In the genomic region with DNA sequence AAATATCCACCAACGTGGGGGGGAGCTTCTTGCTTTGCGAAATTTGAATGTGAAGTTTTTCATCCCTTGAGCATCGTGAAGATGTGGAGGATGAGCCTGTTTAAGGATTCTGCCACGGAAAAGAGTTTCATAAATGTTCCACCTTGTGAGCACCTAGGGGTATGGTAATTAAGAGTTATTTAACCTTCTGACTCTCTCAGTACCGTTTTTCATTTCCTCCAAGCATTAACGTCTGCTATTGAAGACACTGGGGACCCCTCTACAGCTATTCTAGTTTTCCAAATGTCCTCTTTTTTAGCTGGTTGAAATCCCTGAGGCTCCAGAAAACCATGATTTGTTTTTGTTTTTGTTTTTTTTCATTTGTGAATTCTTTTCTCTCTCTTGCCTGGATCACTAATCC, we compare ENCODE assay signal across 23 cellular contexts.
DNase-seq lines count a peak whose midpoint lies in the region; ATAC-seq, FAIRE-seq and TF ChIP-seq lines count a peak whose summit lies in the region.
"Had no signal": no experiment of that assay in that cellular context is flagged by ENCODE, and none has a peak within 500 bp of the region (broad histone marks: within the 10 kb centered on the region; RNA-seq: fewer than 3 reads in every experiment).

No MANE protein-coding gene starts in this region.

- peaks cover 11% of the 10 kb centered on the region for H3K27me3 Mint-ChIP-seq in stimulated activated memory B cell treated with anti-CD40 and anti-IgM and Interleukin-4, amounts not matched to agents 10 μg/mL and 1 μg/mL and 100 μg/mL, for 72 hours
- H3K27me3 Mint-ChIP-seq: CD4-positive, alpha-beta T cell had no signal

- H3K79me2 ChIP-seq in OCI-LY3 (ENCODE audit: low read length) (no peaks in the 10 kb centered on the region), GM12878 (ENCODE audit: control insufficient read depth, insufficient read depth, low read length) (no peaks in the 10 kb centered on the region)

- RAD21 ChIA-PET in GM12878 (lab: Charles Lee; ENCODE audit: unreplicated experiment): interaction anchor here (1.0 to 1.1 kb wide), 2 partner anchors 8 to 122 kb away, joined by 3 read pairs; no protein-coding TSS in a partner anchor

- no peak for TF ChIP-seq RAD21 in GM12878 (IDR thresholded peaks at IDR 0.05; ENCODE audit: insufficient read depth, low read depth, low read length)

- no peaks in the 10 kb centered on the region for H3K36me3 ChIP-seq in OCI-LY3 (replicated peaks; ENCODE audit: low read depth, low read length)
- H3K36me3 ChIP-seq in GM12878 (ENCODE audit: control insufficient read depth in 2 of 2, insufficient read depth in 2 of 2, low read length in 1 of 2): no peaks in the 10 kb centered on the region
- H3K36me3 ChIP-seq in esophagus squamous epithelium: no peaks in the 10 kb centered on the region
- H3K36me3 ChIP-seq: BLaER1, HAP-1 had no signal

- H3K27ac ChIP-seq in C4-2B: peak overlapping the region; percentile 54
- H3K27ac ChIP-seq in OCI-LY3 (ENCODE audit: low read length): no peak overlapping the region
- H3K27ac ChIP-seq in GM12878 (ENCODE audit: control insufficient read depth, insufficient read depth): no peak overlapping the region
- no peak overlapping the region for H3K27ac ChIP-seq in esophagus squamous epithelium
- H3K27ac ChIP-seq: 22Rv1, BLaER1 had no signal

- DNase-seq in GM12878 (ENCODE audit: low read depth, low spot score) (no peak), esophagus squamous epithelium (lab: John Stamatoyannopoulos, UW) (no peak), inferior parietal cortex (ENCODE audit: extremely low spot score) (no peak), D721Med (ENCODE audit: insufficient read length, low spot score) (no peak), GM19240 (ENCODE audit: insufficient read length, low spot score) (no peak)
- DNase-seq: CD4-positive, alpha-beta T cell; CD8-positive, alpha-beta memory T cell; DMS53; DMS79 treated with DMSO at 0.1 percent for 48 hours; GF-D8; GOT3; HFFc6 had no signal

- 36% methylated on average over 6 of the region's 6 CpGs for WGBS in GM12878 (ENCODE audit: insufficient coverage, insufficient replicate concordance, low lambda C conversion rate, missing lambda C conversion rate)
- WGBS in esophagus squamous epithelium, 2 donors: 65 to 69% methylated on average over 6 of the region's 6 CpGs

- SMC1A ChIA-PET in GM12878 (lab: Charles Lee; ENCODE audit: uncharacterized antibody, unreplicated experiment): interaction anchor here (0.6 to 1.2 kb wide), 2 partner anchors 71 to 1375 kb away, joined by 3 to 4 read pairs; no protein-coding TSS in a partner anchor

- CTCF ChIA-PET in GM12878 (lab: Yijun Ruan, JAX): interaction anchor here (0.7 to 1.0 kb wide), 2 partner anchors 11 to 174 kb away, joined by 3 read pairs; no protein-coding TSS in a partner anchor

- TF ChIP-seq EP300 in GM12878 (IDR thresholded peaks at IDR 0.05; ENCODE audit: borderline replicate concordance in 1 of 2, control insufficient read depth in 1 of 2, low read depth in 2 of 2, low read length in 2 of 2): no peak

- H3K9me3 Mint-ChIP-seq in stimulated activated memory B cell treated with anti-CD40 and anti-IgM and Interleukin-4, amounts not matched to agents 10 μg/mL and 1 μg/mL and 100 μg/mL, for 72 hours: no peaks in the 10 kb centered on the region
- H3K9me3 Mint-ChIP-seq: CD14-positive monocyte; CD4-positive, alpha-beta T cell; CD8-positive, alpha-beta memory T cell; HFFc6 had no signal

- H3K4me1 ChIP-seq in OCI-LY3 (ENCODE audit: low read length): peaks cover 20% of the 10 kb centered on the region
- no peaks in the 10 kb centered on the region for H3K4me1 ChIP-seq in GM12878 (ENCODE audit: control insufficient read depth, insufficient read depth, low read length)
- H3K4me1 ChIP-seq in esophagus squamous epithelium: no peaks in the 10 kb centered on the region
- H3K4me1 ChIP-seq: HAP-1 had no signal

- TF ChIP-seq CTCF in C4-2B (conservative IDR thresholded peaks at IDR 0.05) (no peak), OCI-LY3 (IDR thresholded peaks at IDR 0.05; ENCODE audit: low read depth, low read length) (no peak), GM12878 (IDR thresholded peaks at IDR 0.05 in 2 of 3, conservative IDR thresholded peaks at IDR 0.05 in 1 of 3; ENCODE audit: control insufficient read depth in 2 of 3, extremely low read depth in 1 of 3, insufficient read depth in 1 of 3, low read depth in 3 of 3, low read length in 3 of 3) (no peak), esophagus squamous epithelium (IDR thresholded peaks at IDR 0.05) (no peak), D721Med (IDR thresholded peaks at IDR 0.05; ENCODE audit: insufficient read depth, missing control alignments) (no peak)

- H3K9ac ChIP-seq in OCI-LY3 (ENCODE audit: low read length) (no peak overlapping the region), GM12878 (ENCODE audit: control insufficient read depth, insufficient read depth, low read length) (no peak overlapping the region)
- H3K9ac ChIP-seq: BLaER1 had no signal

- no peak overlapping the region for H3K4me3 Mint-ChIP-seq in stimulated activated memory B cell treated with anti-CD40 and anti-IgM and Interleukin-4, amounts not matched to agents 10 μg/mL and 1 μg/mL and 100 μg/mL, for 72 hours
- H3K4me3 Mint-ChIP-seq: B cell; CD14-positive monocyte; CD4-positive, alpha-beta T cell; CD8-positive, alpha-beta memory T cell; HFFc6 had no signal

- H3K9me3 ChIP-seq in OCI-LY3 (ENCODE audit: insufficient read depth, low read length) (no peaks in the 10 kb centered on the region), GM12878 (replicated peaks; ENCODE audit: control insufficient read depth, insufficient read depth, low read length) (no peaks in the 10 kb centered on the region), esophagus squamous epithelium (no peaks in the 10 kb centered on the region)
- H3K9me3 ChIP-seq: HAP-1 had no signal

- no peaks in the 10 kb centered on the region for H3K36me3 Mint-ChIP-seq in stimulated activated memory B cell treated with anti-CD40 and anti-IgM and Interleukin-4, amounts not matched to agents 10 μg/mL and 1 μg/mL and 100 μg/mL, for 72 hours
- H3K36me3 Mint-ChIP-seq: CD14-positive monocyte; CD8-positive, alpha-beta memory T cell had no signal

- H4K20me1 ChIP-seq in OCI-LY3 (ENCODE audit: insufficient read depth, low read length) (peaks cover 19% of the 10 kb centered on the region), GM12878 (ENCODE audit: control insufficient read depth, insufficient read depth) (no peaks in the 10 kb centered on the region)
- H4K20me1 ChIP-seq: BLaER1 had no signal

- FAIRE-seq in GM12878 (lab: Jason Lieb, UNC) (no peak), D721Med (lab: Jason Lieb, UNC) (no peak)
- FAIRE-seq: A204.1, GM19239, H54 had no signal

- H3K4me3 ChIP-seq in OCI-LY3 (ENCODE audit: low read length) (no peak overlapping the region), GM12878 (no peak overlapping the region), esophagus squamous epithelium (no peak overlapping the region)
- H3K4me3 ChIP-seq: BLaER1, HAP-1 had no signal

- BruUV-seq in GM12878 (replicated peaks; lab: Mats Ljungman, UMichigan): no TSS peak

- H3K27ac Mint-ChIP-seq in stimulated activated memory B cell treated with anti-CD40 and anti-IgM and Interleukin-4, amounts not matched to agents 10 μg/mL and 1 μg/mL and 100 μg/mL, for 72 hours: no peak overlapping the region
- H3K27ac Mint-ChIP-seq: B cell; CD4-positive, alpha-beta T cell; HFFc6 had no signal

- H3K4me1 Mint-ChIP-seq in stimulated activated memory B cell treated with anti-CD40 and anti-IgM and Interleukin-4, amounts not matched to agents 10 μg/mL and 1 μg/mL and 100 μg/mL, for 72 hours: peaks cover 12% of the 10 kb centered on the region
- H3K4me1 Mint-ChIP-seq: CD8-positive, alpha-beta memory T cell had no signal

- peak overlapping the region; percentile 52 for H3K4me2 ChIP-seq in OCI-LY3 (ENCODE audit: low read length)
- H3K4me2 ChIP-seq in GM12878 (ENCODE audit: control insufficient read depth, insufficient read depth): no peak overlapping the region
- H3K4me2 ChIP-seq: BLaER1 had no signal

- H2AFZ ChIP-seq in OCI-LY3 (ENCODE audit: low read depth, low read length): no peak overlapping the region
- no peak overlapping the region for H2AFZ ChIP-seq in GM12878 (ENCODE audit: control insufficient read depth, low read depth, low read length)

- POLR2A ChIA-PET in GM12878 (lab: Charles Lee): no interaction called here

- TF ChIP-seq POLR2A in GM12878 (IDR thresholded peaks at IDR 0.05; ENCODE audit: low read depth, low read length) (no peak), esophagus squamous epithelium (IDR thresholded peaks at IDR 0.05) (no peak)

- in situ Hi-C loops in GM12878 (cut with MboI): no loop called here

- H3K27me3 ChIP-seq in OCI-LY3 (ENCODE audit: low read depth, low read length) (peaks cover 91% of the 10 kb centered on the region), GM12878 (replicated peaks in 1 of 2; ENCODE audit: control insufficient read depth in 2 of 2, insufficient read depth in 2 of 2, low read length in 1 of 2) (no peaks in the 10 kb centered on the region; a peak in 1 of 4 replicates), esophagus squamous epithelium (peaks cover 0 to 6% (median 0%) of the 10 kb centered on the region in 4 donors)
- H3K27me3 ChIP-seq: BLaER1 had no signal

- intact Hi-C loops in GM12878 (cut with micrococcal nuclease; ENCODE audit: unreplicated experiment) (no loop called here), esophagus squamous epithelium (cut with DNase I) (no loop called here)

- peak; percentile 53; the same call in 2 of the 3 replicates for ATAC-seq in GM12878
- peak; percentile 61 for ATAC-seq in stimulated activated memory B cell treated with anti-CD40 and anti-IgM and Interleukin-4, amounts not matched to agents 10 μg/mL and 1 μg/mL and 100 μg/mL, for 72 hours

TF ChIP-seq in GM12878, 131 proteins besides CTCF, POLR2A, EP300 and RAD21:
- peak; percentile 14; the same call in 1 of the 2 replicates for TF ChIP-seq SPI1 (IDR thresholded peaks at IDR 0.05; ENCODE audit: borderline replicate concordance, insufficient read depth, low read depth, low read length)
- no peak for TF ChIP-seq EGR1 (IDR thresholded peaks at IDR 0.05; ENCODE audit: borderline replicate concordance in 1 of 2, low read depth in 2 of 2, low read length in 2 of 2)
TF ChIP-seq in GM12878: peak in this region for 1.
